Comparison of ENCODE assay signal across 8 cellular contexts in the genomic region with DNA sequence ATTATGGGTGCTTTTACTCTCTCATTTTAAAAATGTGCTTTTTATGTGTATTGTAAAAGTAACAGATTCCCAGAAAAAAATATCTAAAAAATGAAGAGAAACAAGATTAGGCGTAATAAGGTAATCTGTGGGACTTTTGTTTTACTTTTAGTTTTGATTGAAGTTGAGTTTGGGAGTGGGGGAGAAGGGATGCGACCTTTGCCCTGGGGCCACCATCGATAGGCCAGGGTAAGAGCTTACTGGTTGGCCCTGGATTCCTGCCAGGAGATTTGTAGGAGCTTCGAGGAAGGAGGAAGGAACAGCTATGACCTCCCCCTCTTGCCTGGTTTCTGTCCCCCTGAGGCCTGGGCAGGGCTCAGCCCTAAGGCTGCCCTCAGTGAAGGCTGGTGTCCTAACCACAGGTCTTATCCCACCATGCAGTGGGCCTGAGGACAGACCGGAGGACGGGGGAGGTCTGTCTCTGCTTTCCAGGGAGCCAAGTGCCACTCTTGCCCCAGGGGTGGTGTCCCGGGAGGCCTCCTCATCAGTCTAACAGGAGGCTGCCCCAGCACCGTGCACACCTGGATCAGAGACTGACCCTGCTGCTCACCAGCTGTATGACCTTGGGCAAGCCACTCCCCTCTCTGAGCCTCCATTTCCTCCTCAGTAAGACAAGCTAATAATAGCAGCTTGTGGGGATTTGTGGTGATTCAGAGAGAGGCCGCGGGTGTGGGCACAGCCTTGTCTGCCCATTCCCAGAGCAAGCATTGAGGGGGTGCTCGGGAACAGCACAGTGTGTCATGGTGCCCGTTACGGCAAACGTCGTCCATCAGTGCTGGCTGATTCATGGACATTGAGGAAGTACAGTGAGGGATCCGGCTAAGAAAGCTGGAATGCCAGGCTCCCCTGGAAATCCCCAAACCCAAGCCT. TPM values are rescaled to one million over a fixed set of nuclear protein-coding genes. Genes with fewer than 3 reads are reported as not detected.
A peak's percentile ranks its signal among the peaks of the same experiment; 100 is the strongest.
DNase-seq lines count a peak whose midpoint lies in the region; ATAC-seq and TF ChIP-seq lines count a peak whose summit lies in the region.

No MANE protein-coding gene starts in this region.

- H3K36me3 Mint-ChIP-seq in GM23338 (ENCODE audit: low read depth): no peaks in the 10 kb centered on the region

- no peak for TF ChIP-seq CTCF in GM23338 (conservative IDR thresholded peaks at IDR 0.05; ENCODE audit: low read depth in 2 of 2)
- TF ChIP-seq CTCF in gastroesophageal sphincter (IDR thresholded peaks at IDR 0.05): no peak

- no peak overlapping the region for H3K27ac ChIP-seq in GM23338 (ENCODE audit: low read depth)
- H3K27ac ChIP-seq in gastroesophageal sphincter: peak overlapping the region; percentile 71 to 88 (median 78)

- no peak overlapping the region for H3K4me3 Mint-ChIP-seq in GM23338

- ATAC-seq in GM23338: no peak
- peak; percentile 66 for ATAC-seq in gastroesophageal sphincter
- no peak for ATAC-seq in HG03342 (IDR thresholded peaks at IDR 0.05; ENCODE audit: unreplicated experiment)
- ATAC-seq in HG03442 (IDR thresholded peaks at IDR 0.05; ENCODE audit: unreplicated experiment): no peak
- ATAC-seq in GM21717 (IDR thresholded peaks at IDR 0.05; ENCODE audit: unreplicated experiment): no peak

- H3K4me2 ChIP-seq in GM23338: no peak overlapping the region

- peaks cover 16% of the 10 kb centered on the region for H3K27me3 Mint-ChIP-seq in GM23338 (ENCODE audit: insufficient read depth, low read depth, poor library complexity)

- no peaks in the 10 kb centered on the region for H3K9me3 ChIP-seq in gastroesophageal sphincter

- no peak overlapping the region for H3K27ac Mint-ChIP-seq in GM23338

- no peaks in the 10 kb centered on the region for H3F3A ChIP-seq in GM23338 (replicated peaks; ENCODE audit: low read depth)

- TF ChIP-seq POLR2A in gastroesophageal sphincter (IDR thresholded peaks at IDR 0.05): peak in 1 of 2 donors; percentile 16

- no peak overlapping the region for H3K4me3 ChIP-seq in GM23338
- H3K4me3 ChIP-seq in gastroesophageal sphincter: no peak overlapping the region
- no peak overlapping the region for H3K4me3 ChIP-seq in skeletal muscle cell (ENCODE audit: low read depth, low read length)

- H3K4me1 ChIP-seq in GM23338 (ENCODE audit: insufficient read depth): peaks cover 5% of the 10 kb centered on the region; the same call in 1 of the 2 replicates
- peaks cover 13 to 40% (median 22%) of the 10 kb centered on the region in 3 donors for H3K4me1 ChIP-seq in gastroesophageal sphincter

- H3K4me1 Mint-ChIP-seq in GM23338: peaks cover 10% of the 10 kb centered on the region

- no peaks in the 10 kb centered on the region for H3K79me2 ChIP-seq in GM23338 (replicated peaks; ENCODE audit: insufficient read depth)

- H2AFZ ChIP-seq in GM23338: peak overlapping the region; percentile 63

- H3K9me2 ChIP-seq in GM23338 (ENCODE audit: insufficient read depth): no peaks in the 10 kb centered on the region

- no peak for TF ChIP-seq EP300 in gastroesophageal sphincter (IDR thresholded peaks at IDR 0.05)

- H3K36me3 ChIP-seq in GM23338 (ENCODE audit: insufficient read depth) (no peaks in the 10 kb centered on the region), gastroesophageal sphincter (peaks cover 0 to 63% of the 10 kb centered on the region in 2 donors)

- WGBS in gastroesophageal sphincter (ENCODE audit: low coverage in 1 of 2), 2 donors: 27 to 50% methylated on average over 9 to 10 of the region's 16 CpGs

- DNase-seq in GM23338 (ENCODE audit: low spot score) (no peak), SKM-1 treated with dmso at 0.1 percent for 144 hours (lab: John Stamatoyannopoulos, UW; ENCODE audit: unreplicated experiment) (peak; percentile 32), skeletal muscle cell (ENCODE audit: low read depth) (peak; percentile 84), midbrain (lab: John Stamatoyannopoulos, UW) (no peak)

- no peaks in the 10 kb centered on the region for H3K9me3 Mint-ChIP-seq in GM23338

- H3K27me3 ChIP-seq in GM23338 (ENCODE audit: insufficient read depth) (no peaks in the 10 kb centered on the region), gastroesophageal sphincter (no peaks in the 10 kb centered on the region)

- no peaks in the 10 kb centered on the region for H4K20me1 ChIP-seq in GM23338 (replicated peaks; ENCODE audit: insufficient read depth)

TF ChIP-seq in GM23338, 12 proteins besides CTCF, POLR2A, EP300 and RAD21 (continues in another document):
- TF ChIP-seq, protein P1, sequence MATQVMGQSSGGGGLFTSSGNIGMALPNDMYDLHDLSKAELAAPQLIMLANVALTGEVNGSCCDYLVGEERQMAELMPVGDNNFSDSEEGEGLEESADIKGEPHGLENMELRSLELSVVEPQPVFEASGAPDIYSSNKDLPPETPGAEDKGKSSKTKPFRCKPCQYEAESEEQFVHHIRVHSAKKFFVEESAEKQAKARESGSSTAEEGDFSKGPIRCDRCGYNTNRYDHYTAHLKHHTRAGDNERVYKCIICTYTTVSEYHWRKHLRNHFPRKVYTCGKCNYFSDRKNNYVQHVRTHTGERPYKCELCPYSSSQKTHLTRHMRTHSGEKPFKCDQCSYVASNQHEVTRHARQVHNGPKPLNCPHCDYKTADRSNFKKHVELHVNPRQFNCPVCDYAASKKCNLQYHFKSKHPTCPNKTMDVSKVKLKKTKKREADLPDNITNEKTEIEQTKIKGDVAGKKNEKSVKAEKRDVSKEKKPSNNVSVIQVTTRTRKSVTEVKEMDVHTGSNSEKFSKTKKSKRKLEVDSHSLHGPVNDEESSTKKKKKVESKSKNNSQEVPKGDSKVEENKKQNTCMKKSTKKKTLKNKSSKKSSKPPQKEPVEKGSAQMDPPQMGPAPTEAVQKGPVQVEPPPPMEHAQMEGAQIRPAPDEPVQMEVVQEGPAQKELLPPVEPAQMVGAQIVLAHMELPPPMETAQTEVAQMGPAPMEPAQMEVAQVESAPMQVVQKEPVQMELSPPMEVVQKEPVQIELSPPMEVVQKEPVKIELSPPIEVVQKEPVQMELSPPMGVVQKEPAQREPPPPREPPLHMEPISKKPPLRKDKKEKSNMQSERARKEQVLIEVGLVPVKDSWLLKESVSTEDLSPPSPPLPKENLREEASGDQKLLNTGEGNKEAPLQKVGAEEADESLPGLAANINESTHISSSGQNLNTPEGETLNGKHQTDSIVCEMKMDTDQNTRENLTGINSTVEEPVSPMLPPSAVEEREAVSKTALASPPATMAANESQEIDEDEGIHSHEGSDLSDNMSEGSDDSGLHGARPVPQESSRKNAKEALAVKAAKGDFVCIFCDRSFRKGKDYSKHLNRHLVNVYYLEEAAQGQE (IDR thresholded peaks at IDR 0.05; ENCODE audit: unreplicated experiment): no peak
- TF ChIP-seq, protein P2, sequence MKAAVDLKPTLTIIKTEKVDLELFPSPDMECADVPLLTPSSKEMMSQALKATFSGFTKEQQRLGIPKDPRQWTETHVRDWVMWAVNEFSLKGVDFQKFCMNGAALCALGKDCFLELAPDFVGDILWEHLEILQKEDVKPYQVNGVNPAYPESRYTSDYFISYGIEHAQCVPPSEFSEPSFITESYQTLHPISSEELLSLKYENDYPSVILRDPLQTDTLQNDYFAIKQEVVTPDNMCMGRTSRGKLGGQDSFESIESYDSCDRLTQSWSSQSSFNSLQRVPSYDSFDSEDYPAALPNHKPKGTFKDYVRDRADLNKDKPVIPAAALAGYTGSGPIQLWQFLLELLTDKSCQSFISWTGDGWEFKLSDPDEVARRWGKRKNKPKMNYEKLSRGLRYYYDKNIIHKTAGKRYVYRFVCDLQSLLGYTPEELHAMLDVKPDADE (IDR thresholded peaks at IDR 0.05): no peak
- TF ChIP-seq ZNF331 (CRISPR knock-in tag; IDR thresholded peaks at IDR 0.05; ENCODE audit: low read depth): no peak
- no peak for TF ChIP-seq STAT1 (IDR thresholded peaks at IDR 0.05; ENCODE audit: unreplicated experiment)

RNA-seq across cellular contexts. Expression of a gene that starts 21.2 kb away (rescaled TPM):
- total RNA-seq in GM23338 (2014; rRNA removed; shearing (Covaris generic)): 0.19 and 1.0 TPM in 2 replicates
- polyA plus RNA-seq in GM23338 (2016; fragmentation: Nextera tagmentation; extraction: Ambion mirVana): 0.45 and 0.49 TPM in 2 replicates
- 100 to 1,000 TPM; 163 to 385 (median 188) TPM for total RNA-seq in gastroesophageal sphincter

Comparison
In these comparisons a context has a peak if more than half of its experiments do, and no peak if none do; other contexts are left out.
1. DNase-seq: peak in SKM-1 treated with dmso at 0.1 percent for 144 hours (single experiment) and skeletal muscle cell (single experiment); none in GM23338 (single experiment) and midbrain (single experiment).
2. RNA of a gene that starts 21.2 kb away (total RNA-seq): 163 to 385 TPM in gastroesophageal sphincter; 0.19 to 1.0 TPM in GM23338; every median in the first group is over 10 times any median in the second.